In the genomic region with DNA sequence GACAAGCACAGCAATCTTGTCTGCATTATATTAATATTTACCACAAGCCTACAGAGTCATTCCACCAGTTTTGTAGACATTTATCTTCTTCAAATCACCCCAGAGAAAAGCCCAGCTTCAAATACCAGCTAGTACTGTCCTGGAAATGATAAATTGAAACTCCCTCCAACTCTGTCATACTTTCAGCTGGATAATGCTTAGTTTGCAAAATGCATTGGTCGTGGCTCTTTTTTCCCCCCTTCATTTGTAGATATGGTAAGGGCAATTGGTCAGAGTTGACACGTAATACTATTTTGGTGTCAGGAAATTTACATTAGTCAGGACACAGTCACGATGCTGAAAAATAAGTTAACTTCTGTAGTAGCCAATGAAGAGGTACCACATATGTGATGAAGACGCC, we compare ENCODE assay signal across 34 cellular contexts. TPM values are rescaled to one million over a fixed set of nuclear protein-coding genes. Genes with fewer than 3 reads are reported as not detected.
"Had no signal": no experiment of that assay in that cellular context is flagged by ENCODE, and none has a peak within 500 bp of the region (broad histone marks: within the 10 kb centered on the region; RNA-seq: fewer than 3 reads in every experiment).

No MANE protein-coding gene starts in this region.

- DNase-seq: dermis blood vessel endothelial cell; effector memory CD4-positive, alpha-beta T cell; foreskin keratinocyte; heart left ventricle; kidney; mucosa of descending colon; naive B cell; stimulated activated CD4-positive, alpha-beta T cell treated with anti-CD3 and anti-CD28 coated beads, Interleukin-2, amount 100 ng/mL, for 24 hours; stimulated activated CD4-positive, alpha-beta T cell treated with anti-CD3 and anti-CD28 coated beads, Interleukin-4, amount 100 ng/mL, for 24 hours; stimulated activated naive CD4-positive, alpha-beta T cell treated with Interleukin-2 at 50 U/mL for 16 hours; stomach; thyroid gland; trophoblast cell had no signal

- H3K27me3 Mint-ChIP-seq: memory B cell, naive B cell, progenitor cell of endocrine pancreas had no signal

- H3K9me3 Mint-ChIP-seq: memory B cell; mesothelial cell of epicardium; natural killer cell treated with Interleukin-12 subunit alpha and Interleukin-12 subunit beta and Interleukin-15 and Interleukin-18, amount 100 ng/mL, for 72 hours; neural crest cell; stimulated activated effector memory CD8-positive, alpha-beta T cell treated with anti-CD3 and anti-CD28 coated beads, Interleukin-12 subunit alpha, Interleukin-12 subunit beta, amount 100 ng/mL, for 72 hours had no signal

- H3K36me3 ChIP-seq: esophagus muscularis mucosa, gastroesophageal sphincter, heart left ventricle, stomach, thyroid gland had no signal

- ATAC-seq: foreskin keratinocyte; gastroesophageal sphincter; heart left ventricle; left lobe of liver; mucosa of descending colon; natural killer cell treated with Interleukin-12 subunit alpha and Interleukin-12 subunit beta and Interleukin-15 and Interleukin-18, amount 100 ng/mL, for 72 hours; sciatic nerve; stimulated activated effector memory CD8-positive, alpha-beta T cell treated with anti-CD3 and anti-CD28 coated beads, Interleukin-12 subunit alpha, Interleukin-12 subunit beta, amount 100 ng/mL, for 72 hours had no signal

- H3K4me2 ChIP-seq: hepatocyte had no signal

- H3K9ac ChIP-seq: parathyroid adenoma had no signal

- H3K4me1 ChIP-seq: esophagus muscularis mucosa, foreskin keratinocyte, gastroesophageal sphincter, parathyroid adenoma, stomach, thyroid gland had no signal

- H3K9me3 ChIP-seq: esophagus muscularis mucosa, gastroesophageal sphincter, heart left ventricle, mucosa of descending colon, stomach, thyroid gland had no signal

- H3K4me3 ChIP-seq: coronary artery, esophagus muscularis mucosa, gastroesophageal sphincter, heart left ventricle, hepatocyte, lung, mucosa of descending colon, stomach, thyroid gland had no signal

- H3K27ac ChIP-seq: coronary artery, esophagus muscularis mucosa, foreskin keratinocyte, gastroesophageal sphincter, heart left ventricle, hepatocyte, parathyroid adenoma, stomach, thyroid gland had no signal

- FAIRE-seq: endothelial cell of umbilical vein, kidney had no signal

- H3K79me2 ChIP-seq: hepatocyte, parathyroid adenoma had no signal

- H3K36me3 Mint-ChIP-seq: memory B cell; mesothelial cell of epicardium; naive B cell; natural killer cell treated with Interleukin-12 subunit alpha and Interleukin-12 subunit beta and Interleukin-15 and Interleukin-18, amount 100 ng/mL, for 72 hours; stimulated activated effector memory CD8-positive, alpha-beta T cell treated with anti-CD3 and anti-CD28 coated beads, Interleukin-12 subunit alpha, Interleukin-12 subunit beta, amount 100 ng/mL, for 72 hours had no signal

- H3K4me3 Mint-ChIP-seq: memory B cell; mesothelial cell of epicardium; naive B cell; natural killer cell treated with Interleukin-12 subunit alpha and Interleukin-12 subunit beta and Interleukin-15 and Interleukin-18, amount 100 ng/mL, for 72 hours; neural crest cell; stimulated activated effector memory CD8-positive, alpha-beta T cell treated with anti-CD3 and anti-CD28 coated beads, Interleukin-12 subunit alpha, Interleukin-12 subunit beta, amount 100 ng/mL, for 72 hours had no signal

- H3K27me3 ChIP-seq: esophagus muscularis mucosa, foreskin keratinocyte, gastroesophageal sphincter, heart left ventricle, hepatocyte, stomach, thyroid gland had no signal

- H2AFZ ChIP-seq: hepatocyte, parathyroid adenoma had no signal

- H3K27ac Mint-ChIP-seq: memory B cell; mesothelial cell of epicardium; naive B cell; natural killer cell treated with Interleukin-12 subunit alpha and Interleukin-12 subunit beta and Interleukin-15 and Interleukin-18, amount 100 ng/mL, for 72 hours; progenitor cell of endocrine pancreas; stimulated activated effector memory CD8-positive, alpha-beta T cell treated with anti-CD3 and anti-CD28 coated beads, Interleukin-12 subunit alpha, Interleukin-12 subunit beta, amount 100 ng/mL, for 72 hours had no signal

RNA-seq across cellular contexts. Expression of a gene that starts 21.2 kb away (rescaled TPM):
- total RNA-seq: dermis blood vessel endothelial cell, endothelial cell of umbilical vein, epithelial cell of proximal tubule, esophagus muscularis mucosa, fibroblast of lung, foreskin keratinocyte, gastroesophageal sphincter, heart left ventricle, hepatocyte, kidney, left lobe of liver, liver, lung, mesothelial cell of epicardium, mucosa of descending colon, neural crest cell, osteoblast, progenitor cell of endocrine pancreas, sciatic nerve, stomach, temporal lobe, thyroid gland, urinary bladder had no signal
- polyA plus RNA-seq: endothelial cell of umbilical vein, fibroblast of lung, foreskin keratinocyte, heart left ventricle, hepatocyte, liver, lung, stomach, urinary bladder had no signal
